In genomic region chr1:226702318-226702956, GRCh38 we compare ENCODE assay signal across 1 cellular context.
TF ChIP-seq lines count a peak whose summit lies in the region.

No MANE protein-coding gene starts in this region.

TF ChIP-seq in HEK293, 187 proteins besides CTCF, POLR2A, EP300 and RAD21 (continued from another document):
- TF ChIP-seq AEBP2 (tag by site-specific recombination; IDR thresholded peaks at IDR 0.05; ENCODE audit: borderline replicate concordance) = no peak
- TF ChIP-seq ZNF354C (tag by site-specific recombination; IDR thresholded peaks at IDR 0.05; ENCODE audit: borderline replicate concordance, low read depth) = no peak
- peak; percentile 27; the same call in 1 of the 2 replicates for TF ChIP-seq GLIS1 (tag by site-specific recombination; IDR thresholded peaks at IDR 0.05)
- no peak for TF ChIP-seq ZBTB6 (tag by site-specific recombination; IDR thresholded peaks at IDR 0.05)
- no peak for TF ChIP-seq ZNF148 (tag by site-specific recombination; IDR thresholded peaks at IDR 0.05; ENCODE audit: borderline replicate concordance)
- TF ChIP-seq ZNF558 (tag by site-specific recombination; IDR thresholded peaks at IDR 0.05) = peak; percentile 69; the same call in 1 of the 2 replicates
- TF ChIP-seq ZNF23 (tag by site-specific recombination; IDR thresholded peaks at IDR 0.05; ENCODE audit: borderline replicate concordance) = no peak
- TF ChIP-seq ZNF610 (tag by site-specific recombination; IDR thresholded peaks at IDR 0.05; ENCODE audit: borderline replicate concordance) = no peak
